Comparison of ENCODE assay signal across 1 cellular context in genomic region chr5:154189819-154190651, GRCh38.
A peak's percentile ranks its signal among the peaks of the same experiment; 100 is the strongest.
TF ChIP-seq lines count a peak whose summit lies in the region.

No MANE protein-coding gene starts in this region.

TF ChIP-seq in HepG2, 621 proteins besides CTCF, POLR2A, EP300 and RAD21 (continued from another document and continues in another):
- TF ChIP-seq, protein P1, sequence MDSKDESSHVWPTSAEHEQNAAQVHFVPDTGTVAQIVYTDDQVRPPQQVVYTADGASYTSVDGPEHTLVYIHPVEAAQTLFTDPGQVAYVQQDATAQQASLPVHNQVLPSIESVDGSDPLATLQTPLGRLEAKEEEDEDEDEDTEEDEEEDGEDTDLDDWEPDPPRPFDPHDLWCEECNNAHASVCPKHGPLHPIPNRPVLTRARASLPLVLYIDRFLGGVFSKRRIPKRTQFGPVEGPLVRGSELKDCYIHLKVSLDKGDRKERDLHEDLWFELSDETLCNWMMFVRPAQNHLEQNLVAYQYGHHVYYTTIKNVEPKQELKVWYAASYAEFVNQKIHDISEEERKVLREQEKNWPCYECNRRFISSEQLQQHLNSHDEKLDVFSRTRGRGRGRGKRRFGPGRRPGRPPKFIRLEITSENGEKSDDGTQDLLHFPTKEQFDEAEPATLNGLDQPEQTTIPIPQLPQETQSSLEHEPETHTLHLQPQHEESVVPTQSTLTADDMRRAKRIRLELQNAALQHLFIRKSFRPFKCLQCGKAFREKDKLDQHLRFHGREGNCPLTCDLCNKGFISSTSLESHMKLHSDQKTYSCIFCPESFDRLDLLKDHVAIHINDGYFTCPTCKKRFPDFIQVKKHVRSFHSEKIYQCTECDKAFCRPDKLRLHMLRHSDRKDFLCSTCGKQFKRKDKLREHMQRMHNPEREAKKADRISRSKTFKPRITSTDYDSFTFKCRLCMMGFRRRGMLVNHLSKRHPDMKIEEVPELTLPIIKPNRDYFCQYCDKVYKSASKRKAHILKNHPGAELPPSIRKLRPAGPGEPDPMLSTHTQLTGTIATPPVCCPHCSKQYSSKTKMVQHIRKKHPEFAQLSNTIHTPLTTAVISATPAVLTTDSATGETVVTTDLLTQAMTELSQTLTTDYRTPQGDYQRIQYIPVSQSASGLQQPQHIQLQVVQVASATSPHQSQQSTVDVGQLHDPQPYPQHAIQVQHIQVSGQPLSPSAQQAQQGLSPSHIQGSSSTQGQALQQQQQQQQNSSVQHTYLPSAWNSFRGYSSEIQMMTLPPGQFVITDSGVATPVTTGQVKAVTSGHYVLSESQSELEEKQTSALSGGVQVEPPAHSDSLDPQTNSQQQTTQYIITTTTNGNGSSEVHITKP (CRISPR knock-in tag; IDR thresholded peaks at IDR 0.05; ENCODE audit: low read depth) = peak; percentile 98
- TF ChIP-seq HOXA3 (CRISPR knock-in tag; IDR thresholded peaks at IDR 0.05) = no peak; the same call in 1 of the 2 replicates
- TF ChIP-seq RXRB (CRISPR knock-in tag; IDR thresholded peaks at IDR 0.05; ENCODE audit: borderline replicate concordance) = 0 out of 2 replicates have a peak, but pooled peaks have one; percentile 6
- no peak for TF ChIP-seq RNF219 (CRISPR knock-in tag; IDR thresholded peaks at IDR 0.05)
- TF ChIP-seq, protein P2, sequence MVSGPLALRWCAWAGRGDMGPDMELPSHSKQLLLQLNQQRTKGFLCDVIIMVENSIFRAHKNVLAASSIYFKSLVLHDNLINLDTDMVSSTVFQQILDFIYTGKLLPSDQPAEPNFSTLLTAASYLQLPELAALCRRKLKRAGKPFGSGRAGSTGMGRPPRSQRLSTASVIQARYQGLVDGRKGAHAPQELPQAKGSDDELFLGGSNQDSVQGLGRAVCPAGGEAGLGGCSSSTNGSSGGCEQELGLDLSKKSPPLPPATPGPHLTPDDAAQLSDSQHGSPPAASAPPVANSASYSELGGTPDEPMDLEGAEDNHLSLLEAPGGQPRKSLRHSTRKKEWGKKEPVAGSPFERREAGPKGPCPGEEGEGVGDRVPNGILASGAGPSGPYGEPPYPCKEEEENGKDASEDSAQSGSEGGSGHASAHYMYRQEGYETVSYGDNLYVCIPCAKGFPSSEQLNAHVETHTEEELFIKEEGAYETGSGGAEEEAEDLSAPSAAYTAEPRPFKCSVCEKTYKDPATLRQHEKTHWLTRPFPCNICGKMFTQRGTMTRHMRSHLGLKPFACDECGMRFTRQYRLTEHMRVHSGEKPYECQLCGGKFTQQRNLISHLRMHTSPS (CRISPR knock-in tag; IDR thresholded peaks at IDR 0.05; ENCODE audit: low read depth) = peak; percentile 87
- TF ChIP-seq, protein P3, sequence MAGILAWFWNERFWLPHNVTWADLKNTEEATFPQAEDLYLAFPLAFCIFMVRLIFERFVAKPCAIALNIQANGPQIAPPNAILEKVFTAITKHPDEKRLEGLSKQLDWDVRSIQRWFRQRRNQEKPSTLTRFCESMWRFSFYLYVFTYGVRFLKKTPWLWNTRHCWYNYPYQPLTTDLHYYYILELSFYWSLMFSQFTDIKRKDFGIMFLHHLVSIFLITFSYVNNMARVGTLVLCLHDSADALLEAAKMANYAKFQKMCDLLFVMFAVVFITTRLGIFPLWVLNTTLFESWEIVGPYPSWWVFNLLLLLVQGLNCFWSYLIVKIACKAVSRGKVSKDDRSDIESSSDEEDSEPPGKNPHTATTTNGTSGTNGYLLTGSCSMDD (CRISPR knock-in tag; IDR thresholded peaks at IDR 0.05) = 0 out of 2 replicates have a peak, but pooled peaks have one; percentile 63
- TF ChIP-seq, protein P4, sequence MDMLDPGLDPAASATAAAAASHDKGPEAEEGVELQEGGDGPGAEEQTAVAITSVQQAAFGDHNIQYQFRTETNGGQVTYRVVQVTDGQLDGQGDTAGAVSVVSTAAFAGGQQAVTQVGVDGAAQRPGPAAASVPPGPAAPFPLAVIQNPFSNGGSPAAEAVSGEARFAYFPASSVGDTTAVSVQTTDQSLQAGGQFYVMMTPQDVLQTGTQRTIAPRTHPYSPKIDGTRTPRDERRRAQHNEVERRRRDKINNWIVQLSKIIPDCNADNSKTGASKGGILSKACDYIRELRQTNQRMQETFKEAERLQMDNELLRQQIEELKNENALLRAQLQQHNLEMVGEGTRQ (IDR thresholded peaks at IDR 0.05; ENCODE audit: low read depth, low read length) = no peak
- TF ChIP-seq, protein P4 (CRISPR knock-in tag; IDR thresholded peaks at IDR 0.05; ENCODE audit: borderline replicate concordance) = no peak
- no peak for TF ChIP-seq NR0B2 (CRISPR knock-in tag; IDR thresholded peaks at IDR 0.05)
- peak; percentile 42; the same call in 1 of the 2 replicates for TF ChIP-seq KAT8 (CRISPR knock-in tag; IDR thresholded peaks at IDR 0.05)
- TF ChIP-seq PLSCR1 (CRISPR knock-in tag; IDR thresholded peaks at IDR 0.05; ENCODE audit: borderline replicate concordance) = no peak
- TF ChIP-seq ZNF121 (CRISPR knock-in tag; IDR thresholded peaks at IDR 0.05) = 0 out of 2 replicates have a peak, but pooled peaks have one; percentile 7
- TF ChIP-seq SATB2 (CRISPR knock-in tag; IDR thresholded peaks at IDR 0.05) = no peak
- no peak for TF ChIP-seq ZNF549 (CRISPR knock-in tag; IDR thresholded peaks at IDR 0.05)
- no peak for TF ChIP-seq PCBP2 (optimal IDR thresholded peaks at IDR 0.05; ENCODE audit: low read depth, low read length, poor library complexity, severe bottlenecking)
- no peak for TF ChIP-seq GFI1 (CRISPR knock-in tag; IDR thresholded peaks at IDR 0.05; ENCODE audit: borderline replicate concordance)
- TF ChIP-seq NR2F6 (IDR thresholded peaks at IDR 0.05) = no peak
- TF ChIP-seq NR2F6 (CRISPR knock-in tag; IDR thresholded peaks at IDR 0.05) = no peak
- no peak for TF ChIP-seq ZNF282 (IDR thresholded peaks at IDR 0.05; ENCODE audit: partially characterized antibody)
- no peak for TF ChIP-seq THAP11 (CRISPR knock-in tag; IDR thresholded peaks at IDR 0.05)
- TF ChIP-seq PTBP1 (IDR thresholded peaks at IDR 0.05; ENCODE audit: low read depth, low read length, poor library complexity, severe bottlenecking) = no peak
- TF ChIP-seq, protein P5, sequence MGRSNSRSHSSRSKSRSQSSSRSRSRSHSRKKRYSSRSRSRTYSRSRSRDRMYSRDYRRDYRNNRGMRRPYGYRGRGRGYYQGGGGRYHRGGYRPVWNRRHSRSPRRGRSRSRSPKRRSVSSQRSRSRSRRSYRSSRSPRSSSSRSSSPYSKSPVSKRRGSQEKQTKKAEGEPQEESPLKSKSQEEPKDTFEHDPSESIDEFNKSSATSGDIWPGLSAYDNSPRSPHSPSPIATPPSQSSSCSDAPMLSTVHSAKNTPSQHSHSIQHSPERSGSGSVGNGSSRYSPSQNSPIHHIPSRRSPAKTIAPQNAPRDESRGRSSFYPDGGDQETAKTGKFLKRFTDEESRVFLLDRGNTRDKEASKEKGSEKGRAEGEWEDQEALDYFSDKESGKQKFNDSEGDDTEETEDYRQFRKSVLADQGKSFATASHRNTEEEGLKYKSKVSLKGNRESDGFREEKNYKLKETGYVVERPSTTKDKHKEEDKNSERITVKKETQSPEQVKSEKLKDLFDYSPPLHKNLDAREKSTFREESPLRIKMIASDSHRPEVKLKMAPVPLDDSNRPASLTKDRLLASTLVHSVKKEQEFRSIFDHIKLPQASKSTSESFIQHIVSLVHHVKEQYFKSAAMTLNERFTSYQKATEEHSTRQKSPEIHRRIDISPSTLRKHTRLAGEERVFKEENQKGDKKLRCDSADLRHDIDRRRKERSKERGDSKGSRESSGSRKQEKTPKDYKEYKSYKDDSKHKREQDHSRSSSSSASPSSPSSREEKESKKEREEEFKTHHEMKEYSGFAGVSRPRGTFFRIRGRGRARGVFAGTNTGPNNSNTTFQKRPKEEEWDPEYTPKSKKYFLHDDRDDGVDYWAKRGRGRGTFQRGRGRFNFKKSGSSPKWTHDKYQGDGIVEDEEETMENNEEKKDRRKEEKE (IDR thresholded peaks at IDR 0.05) = no peak
- TF ChIP-seq ZNF333 (CRISPR knock-in tag; IDR thresholded peaks at IDR 0.05; ENCODE audit: borderline replicate concordance) = no peak
- TF ChIP-seq, protein P6, sequence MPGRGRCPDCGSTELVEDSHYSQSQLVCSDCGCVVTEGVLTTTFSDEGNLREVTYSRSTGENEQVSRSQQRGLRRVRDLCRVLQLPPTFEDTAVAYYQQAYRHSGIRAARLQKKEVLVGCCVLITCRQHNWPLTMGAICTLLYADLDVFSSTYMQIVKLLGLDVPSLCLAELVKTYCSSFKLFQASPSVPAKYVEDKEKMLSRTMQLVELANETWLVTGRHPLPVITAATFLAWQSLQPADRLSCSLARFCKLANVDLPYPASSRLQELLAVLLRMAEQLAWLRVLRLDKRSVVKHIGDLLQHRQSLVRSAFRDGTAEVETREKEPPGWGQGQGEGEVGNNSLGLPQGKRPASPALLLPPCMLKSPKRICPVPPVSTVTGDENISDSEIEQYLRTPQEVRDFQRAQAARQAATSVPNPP (CRISPR knock-in tag; IDR thresholded peaks at IDR 0.05) = no peak
- TF ChIP-seq CEBPG (CRISPR knock-in tag; IDR thresholded peaks at IDR 0.05) = peak; percentile 43; the same call in 1 of the 2 replicates
- TF ChIP-seq AGO1 (IDR thresholded peaks at IDR 0.05; ENCODE audit: low read depth, low read length, poor library complexity, severe bottlenecking) = no peak
- TF ChIP-seq ZNF317 (CRISPR knock-in tag; IDR thresholded peaks at IDR 0.05) = no peak
- TF ChIP-seq ZHX2 (IDR thresholded peaks at IDR 0.05; ENCODE audit: low read depth) = no peak
- 0 out of 2 replicates have a peak, but pooled peaks have one; percentile 45 for TF ChIP-seq ZHX2 (CRISPR knock-in tag; IDR thresholded peaks at IDR 0.05; ENCODE audit: borderline replicate concordance)
- TF ChIP-seq ZZZ3 (CRISPR knock-in tag; IDR thresholded peaks at IDR 0.05; ENCODE audit: borderline replicate concordance) = no peak
